Comparison of ENCODE assay signal across 9 cellular contexts in the genomic region with DNA sequence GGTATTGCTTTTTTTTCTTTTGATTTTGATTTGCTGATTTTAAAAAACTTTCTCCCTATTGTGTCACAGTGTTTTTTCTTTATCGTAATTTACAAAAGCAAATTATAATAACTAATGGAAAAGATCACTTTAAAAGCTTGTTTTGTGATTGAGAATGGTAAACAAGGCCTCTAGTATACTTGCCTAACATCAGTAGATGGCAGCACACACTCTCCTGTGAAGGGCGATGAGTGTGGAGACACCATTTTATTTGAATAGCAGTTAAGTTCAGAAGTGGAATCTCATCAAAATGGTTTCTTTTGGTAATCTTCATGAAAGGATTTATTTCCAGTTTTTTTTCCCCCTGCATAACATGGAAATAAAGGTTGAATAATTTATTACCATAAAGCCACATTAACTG.
A peak's percentile ranks its signal among the peaks of the same experiment; 100 is the strongest.
DNase-seq lines count a peak whose midpoint lies in the region; ATAC-seq and TF ChIP-seq lines count a peak whose summit lies in the region.
"Had no signal": no experiment of that assay in that cellular context is flagged by ENCODE, and none has a peak within 500 bp of the region (broad histone marks: within the 10 kb centered on the region; RNA-seq: fewer than 3 reads in every experiment).

No MANE protein-coding gene starts in this region.

- intact Hi-C loops in PC-3 (cut with micrococcal nuclease) = loop anchor here (10.0 kb wide), 1 partner anchor 276 kb away; no protein-coding TSS in a partner anchor

- ATAC-seq in HG03442 (IDR thresholded peaks at IDR 0.05; ENCODE audit: unreplicated experiment) (peak; percentile 50), PC-3 (no peak; the same call in 1 of the 2 replicates), GM21526 (IDR thresholded peaks at IDR 0.05; ENCODE audit: low FRiP score, unreplicated experiment) (no peak), GM18517 (IDR thresholded peaks at IDR 0.05; ENCODE audit: unreplicated experiment) (no peak), HG03432 (IDR thresholded peaks at IDR 0.05; ENCODE audit: unreplicated experiment) (no peak)

- no peaks in the 10 kb centered on the region for H3K4me1 ChIP-seq in PC-3 (ENCODE audit: insufficient read depth, low read length)

- no peak overlapping the region for H3K9ac ChIP-seq in PC-3 (ENCODE audit: low read length)

- no peak overlapping the region for H2AFZ ChIP-seq in PC-3 (ENCODE audit: low read length)

- POLR2A ChIA-PET in PC-3 (lab: Charles Lee; ENCODE audit: unreplicated experiment) = no interaction called here

- H3K27me3 ChIP-seq in PC-3 (ENCODE audit: low read length) = no peaks in the 10 kb centered on the region

- no peaks in the 10 kb centered on the region for H4K20me1 ChIP-seq in PC-3 (ENCODE audit: low read length)

- no TSS peak for BruUV-seq in PC-3 (replicated peaks; lab: Mats Ljungman, UMichigan)

- H3K9me2 ChIP-seq in PC-3 (replicated peaks; ENCODE audit: low read length) = no peaks in the 10 kb centered on the region

- H3K4me2 ChIP-seq in PC-3 (ENCODE audit: low read length) = no peak overlapping the region

- H3K27ac ChIP-seq in PC-3 (ENCODE audit: low read length) = no peak overlapping the region
- H3K27ac ChIP-seq: thoracic aorta had no signal

- H3K4me3 ChIP-seq in PC-3 (ENCODE audit: low read length) = no peak overlapping the region
- H3K4me3 ChIP-seq: thoracic aorta had no signal

- TF ChIP-seq CTCF in PC-3 (conservative IDR thresholded peaks at IDR 0.05; ENCODE audit: low read depth, low read length) = peak; percentile 48

- peak; percentile 49 for DNase-seq in Ammon's horn (ENCODE audit: low spot score)
- peak; percentile 10 for DNase-seq in PC-3
- DNase-seq in globus pallidus (ENCODE audit: low spot score) = peak; percentile 27
- no peak for DNase-seq in activated CD4-positive, CD25-positive, alpha-beta regulatory T cell (lab: John Stamatoyannopoulos, UW)

- H3F3A ChIP-seq in PC-3 (ENCODE audit: low read length, unreplicated experiment) = no peaks in the 10 kb centered on the region

- CTCF ChIA-PET in PC-3 (lab: Charles Lee) = no interaction called here

- H3K79me2 ChIP-seq in PC-3 (ENCODE audit: low read length) = no peaks in the 10 kb centered on the region

- no peaks in the 10 kb centered on the region for H3K36me3 ChIP-seq in PC-3 (ENCODE audit: low read depth, low read length)
- H3K36me3 ChIP-seq: thoracic aorta had no signal

- no peaks in the 10 kb centered on the region for H3K9me3 ChIP-seq in PC-3 (ENCODE audit: low read length)
- H3K9me3 ChIP-seq: thoracic aorta had no signal

Comparison
In these comparisons a context has a peak if more than half of its experiments do, and no peak if none do; other contexts are left out.
1. DNase-seq: peak in Ammon's horn (single experiment), PC-3 (single experiment) and globus pallidus (single experiment); none in activated CD4-positive, CD25-positive, alpha-beta regulatory T cell (0 of 4).